Comparison of ENCODE assay signal across 23 cellular contexts in the genomic region with DNA sequence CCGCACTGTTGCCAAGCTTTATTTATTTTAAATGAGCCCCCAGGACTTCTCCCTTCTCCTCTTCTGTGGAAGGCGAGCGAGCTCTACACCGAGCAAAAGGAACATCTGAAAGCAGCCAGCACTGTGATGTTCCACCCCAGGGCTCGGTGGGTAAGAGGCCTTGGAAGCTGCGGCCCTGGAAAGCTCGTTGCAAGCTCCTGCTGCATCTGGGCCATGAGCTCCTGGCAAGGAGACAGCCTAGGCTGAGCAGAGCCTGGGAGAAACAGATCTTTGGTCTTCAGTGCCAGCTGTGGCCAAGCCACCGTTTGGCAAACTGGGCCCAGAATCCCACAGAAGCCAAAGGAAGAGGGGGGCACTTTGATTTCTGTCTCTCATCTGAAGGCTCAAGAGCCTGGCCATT.
"Had no signal": no experiment of that assay in that cellular context is flagged by ENCODE, and none has a peak within 500 bp of the region (broad histone marks: within the 10 kb centered on the region; RNA-seq: fewer than 3 reads in every experiment).

No MANE protein-coding gene starts in this region.

- H3K36me3 Mint-ChIP-seq: activated naive CD8-positive, alpha-beta T cell had no signal

- H3K27ac ChIP-seq: brain microvascular endothelial cell, esophagus muscularis mucosa, foreskin keratinocyte, gastrocnemius medialis, heart left ventricle, VCaP had no signal

- H3K4me3 ChIP-seq: esophagus muscularis mucosa, gastrocnemius medialis, heart left ventricle had no signal

- H3K4me1 Mint-ChIP-seq: activated T-helper 17 cell treated with anti-CD3 and anti-CD28 coated beads, Interleukin-2, amount 50 U/mL, for 72 hours had no signal

- ATAC-seq: activated CD4-positive, CD25-positive, alpha-beta regulatory T cell treated with anti-CD3 and anti-CD28 coated beads, Interleukin-2, amount 50 U/mL, for 24 hours; activated T-cell treated with anti-CD3 and anti-CD28 coated beads, Interleukin-2, amount 50 U/mL, for 4 hours; activated T-helper 17 cell treated with anti-CD3 and anti-CD28 coated beads, Interleukin-2, amount 50 U/mL, for 72 hours; effector memory CD8-positive, alpha-beta T cell; gastrocnemius medialis had no signal

- H3K36me3 ChIP-seq: brain microvascular endothelial cell, esophagus muscularis mucosa, gastrocnemius medialis, heart left ventricle had no signal

- DNase-seq: activated B cell treated with CpG ODN at 0.5 μM for 24 hours; activated CD4-positive, alpha-beta T cell treated with anti-CD3 and anti-CD28 coated beads, Interleukin-2, amount 50 U/mL, for 1 hour; activated CD8-positive, alpha-beta memory T cell treated with anti-CD3 and anti-CD28 coated beads for 24 hours; activated effector memory CD4-positive, alpha-beta T cell treated with Interleukin-2 at 50 U/mL for 16 hours; activated gamma-delta T cell treated with Interleukin-2 at 50 U/mL for 16 hours; activated naive CD4-positive, alpha-beta T cell treated with anti-CD3 and anti-CD28 coated beads, Interleukin-2, amount 50 U/mL, for 16 hours; activated naive CD4-positive, alpha-beta T cell treated with Interleukin-2 at 50 U/mL for 16 hours; activated T-cell treated with anti-CD3 and anti-CD28 coated beads, Interleukin-2, amount 50 U/mL, for 4 hours; amniotic stem cell; brain microvascular endothelial cell; cortex of kidney; effector CD4-positive, alpha-beta T cell; effector memory CD8-positive, alpha-beta T cell; foreskin keratinocyte; gastrocnemius medialis; heart left ventricle; T-helper 2 cell had no signal

- H3K4me1 ChIP-seq: foreskin keratinocyte, gastrocnemius medialis had no signal

- H3K9me3 ChIP-seq: esophagus muscularis mucosa, gastrocnemius medialis, heart left ventricle had no signal

- H3K9me3 Mint-ChIP-seq: activated B cell treated with CpG ODN at 0.5 μM for 24 hours; activated CD8-positive, alpha-beta T cell treated with anti-CD3 and anti-CD28 coated beads for 36 hours; activated T-cell treated with anti-CD3 and anti-CD28 coated beads, Interleukin-2, amount 50 U/mL, for 4 hours; activated T-helper 17 cell treated with anti-CD3 and anti-CD28 coated beads, Interleukin-2, amount 50 U/mL, for 72 hours; effector memory CD8-positive, alpha-beta T cell had no signal

- H3K4me3 Mint-ChIP-seq: activated B cell treated with CpG ODN at 0.5 μM for 24 hours; activated CD8-positive, alpha-beta T cell treated with anti-CD3 and anti-CD28 coated beads for 36 hours; activated naive CD8-positive, alpha-beta T cell; activated T-cell treated with anti-CD3 and anti-CD28 coated beads, Interleukin-2, amount 50 U/mL, for 4 hours; activated T-helper 17 cell treated with anti-CD3 and anti-CD28 coated beads, Interleukin-2, amount 50 U/mL, for 72 hours; effector memory CD8-positive, alpha-beta T cell had no signal

- H3K27ac Mint-ChIP-seq: activated B cell treated with CpG ODN at 0.5 μM for 24 hours; activated CD8-positive, alpha-beta T cell treated with anti-CD3 and anti-CD28 coated beads for 36 hours; activated naive CD8-positive, alpha-beta T cell; activated T-helper 17 cell treated with anti-CD3 and anti-CD28 coated beads, Interleukin-2, amount 50 U/mL, for 72 hours; effector memory CD8-positive, alpha-beta T cell had no signal
